In the genomic region with DNA sequence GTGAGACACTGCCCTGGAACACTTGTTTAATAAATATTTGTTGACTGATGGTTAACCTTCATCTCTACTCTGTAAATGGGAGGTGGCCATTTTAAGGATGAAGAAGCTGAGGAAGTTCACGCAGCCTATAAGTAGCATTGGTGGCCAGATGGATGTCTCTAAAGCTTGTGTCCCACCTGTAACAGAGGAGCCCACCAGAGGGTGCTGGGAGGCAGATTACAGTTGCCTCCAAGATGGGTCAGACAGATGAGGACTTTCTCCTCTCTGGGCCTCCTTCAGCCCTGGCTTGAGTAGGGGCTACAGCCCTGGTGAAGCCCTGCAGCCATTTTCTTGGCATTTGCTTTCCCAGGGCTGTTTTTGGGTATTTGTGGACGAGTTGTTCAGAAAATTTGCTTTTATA, we compare ENCODE assay signal across 23 cellular contexts. TPM values are rescaled to one million over a fixed set of nuclear protein-coding genes. Genes with fewer than 3 reads are reported as not detected.
DNase-seq lines count a peak whose midpoint lies in the region; TF ChIP-seq lines count a peak whose summit lies in the region.
"Had no signal": no experiment of that assay in that cellular context is flagged by ENCODE, and none has a peak within 500 bp of the region (broad histone marks: within the 10 kb centered on the region; RNA-seq: fewer than 3 reads in every experiment).

No MANE protein-coding gene starts in this region.

- peaks cover 6 to 97% (median 49%) of the 10 kb centered on the region in 6 donors for H3K36me3 ChIP-seq in spleen

- no peaks in the 10 kb centered on the region for H3K9me3 Mint-ChIP-seq in activated T-helper 2 cell treated with anti-CD3 and anti-CD28 coated beads, Interferon-gamma antibody, Interleukin-2, Interleukin-4, amounts not matched to agents 10 μg/mL and 5 μg/mL and 100 μg/mL, durations not matched to agents 14 hours and 24 hours and 36 hours
- H3K9me3 Mint-ChIP-seq in type B pancreatic cell = no peaks in the 10 kb centered on the region
- H3K9me3 Mint-ChIP-seq: activated CD4-positive, alpha-beta memory T cell treated with anti-CD3 and anti-CD28 coated beads for 36 hours had no signal

- H3K9me3 ChIP-seq in spleen = no peaks in the 10 kb centered on the region
- H3K9me3 ChIP-seq: adrenal gland, SK-N-SH, stomach, transverse colon had no signal

- in situ Hi-C loops in astrocyte of the cerebellum (cut with HindIII; ENCODE audit: low sequenced_read_pairs) = no loop called here

- H3K27me3 ChIP-seq in spleen (replicated peaks in 1 of 7) = no peaks in the 10 kb centered on the region
- H3K27me3 ChIP-seq: adrenal gland, transverse colon had no signal

- H3K27ac Mint-ChIP-seq in activated T-helper 2 cell treated with anti-CD3 and anti-CD28 coated beads, Interferon-gamma antibody, Interleukin-2, Interleukin-4, amounts not matched to agents 10 μg/mL and 5 μg/mL and 100 μg/mL, durations not matched to agents 14 hours and 24 hours and 36 hours = no peak overlapping the region
- H3K27ac Mint-ChIP-seq in type B pancreatic cell = no peak overlapping the region
- H3K27ac Mint-ChIP-seq: activated CD4-positive, alpha-beta memory T cell treated with anti-CD3 and anti-CD28 coated beads for 36 hours had no signal

- peak; percentile 31 for DNase-seq in DMS 273 (lab: John Stamatoyannopoulos, UW; ENCODE audit: unreplicated experiment)
- no peak for DNase-seq in DMS 273 treated with DMSO at 0.1 percent for 48 hours (lab: John Stamatoyannopoulos, UW)
- peak; percentile 47 for DNase-seq in NAMALWA (ENCODE audit: low spot score)
- no peak for DNase-seq in astrocyte of the cerebellum (ENCODE audit: low read depth)
- peak; percentile 37 for DNase-seq in spleen
- DNase-seq in T-helper 9 cell = no peak
- no peak for DNase-seq in activated T-helper 2 cell treated with anti-CD3 and anti-CD28 coated beads, Interferon-gamma antibody, Interleukin-2, Interleukin-4, amounts not matched to agents 10 μg/mL and 5 μg/mL and 100 μg/mL, durations not matched to agents 14 hours and 24 hours and 36 hours (ENCODE audit: low spot score)
- DNase-seq in type B pancreatic cell (ENCODE audit: extremely low spot score, unreplicated experiment) = no peak
- DNase-seq: activated CD4-positive, alpha-beta memory T cell treated with anti-CD3 and anti-CD28 coated beads for 36 hours; activated naive CD4-positive, alpha-beta T cell; activated T-cell treated with anti-CD3 and anti-CD28 coated beads, Interleukin-2, amount 50 U/mL, for 1 hour; adrenal gland; AML-193; mammary epithelial cell; NCI-H1417; NCI-H2107; NCI-H510A; retina; SK-N-SH; stimulated activated CD4-positive, alpha-beta T cell treated with anti-CD3 and anti-CD28 coated beads, Interleukin-4, amount 100 ng/mL, for 1 hour; stomach; transverse colon had no signal

- TF ChIP-seq CTCF in astrocyte of the cerebellum (IDR thresholded peaks at IDR 0.05; ENCODE audit: low read depth, low read length, missing control alignments) (peak; percentile 13), spleen (IDR thresholded peaks at IDR 0.05 in 8 of 11, conservative IDR thresholded peaks at IDR 0.05 in 3 of 11) (no peak), type B pancreatic cell (conservative IDR thresholded peaks at IDR 0.05) (no peak)

- H3K27me3 Mint-ChIP-seq in activated T-helper 2 cell treated with anti-CD3 and anti-CD28 coated beads, Interferon-gamma antibody, Interleukin-2, Interleukin-4, amounts not matched to agents 10 μg/mL and 5 μg/mL and 100 μg/mL, durations not matched to agents 14 hours and 24 hours and 36 hours (ENCODE audit: low read depth) = no peaks in the 10 kb centered on the region
- no peaks in the 10 kb centered on the region for H3K27me3 Mint-ChIP-seq in type B pancreatic cell
- H3K27me3 Mint-ChIP-seq: activated CD4-positive, alpha-beta memory T cell treated with anti-CD3 and anti-CD28 coated beads for 36 hours had no signal

- no peak for TF ChIP-seq POLR2A in spleen (IDR thresholded peaks at IDR 0.05)

- H3K4me3 Mint-ChIP-seq in activated T-helper 2 cell treated with anti-CD3 and anti-CD28 coated beads, Interferon-gamma antibody, Interleukin-2, Interleukin-4, amounts not matched to agents 10 μg/mL and 5 μg/mL and 100 μg/mL, durations not matched to agents 14 hours and 24 hours and 36 hours (ENCODE audit: low read depth) = no peak overlapping the region
- no peak overlapping the region for H3K4me3 Mint-ChIP-seq in type B pancreatic cell
- H3K4me3 Mint-ChIP-seq: activated CD4-positive, alpha-beta memory T cell treated with anti-CD3 and anti-CD28 coated beads for 36 hours had no signal

- 88 to 100% (median 90%) methylated on average over 2 of the region's 2 CpGs for WGBS in spleen, 5 donors

- no peak overlapping the region for H3K27ac ChIP-seq in spleen
- H3K27ac ChIP-seq: 22Rv1, adrenal gland, stomach, transverse colon had no signal

- H3K36me3 Mint-ChIP-seq in activated T-helper 2 cell treated with anti-CD3 and anti-CD28 coated beads, Interferon-gamma antibody, Interleukin-2, Interleukin-4, amounts not matched to agents 10 μg/mL and 5 μg/mL and 100 μg/mL, durations not matched to agents 14 hours and 24 hours and 36 hours (ENCODE audit: low read depth) = peaks cover 65% of the 10 kb centered on the region
- peaks cover 7% of the 10 kb centered on the region for H3K36me3 Mint-ChIP-seq in type B pancreatic cell

- intact Hi-C loops in spleen (cut with DNase I; ENCODE audit: low total_unique reads) = no loop called here
- intact Hi-C loops in activated T-helper 2 cell treated with anti-CD3 and anti-CD28 coated beads, Interferon-gamma antibody, Interleukin-2, Interleukin-4, amounts not matched to agents 10 μg/mL and 5 μg/mL and 100 μg/mL, durations not matched to agents 14 hours and 24 hours and 36 hours (cut with micrococcal nuclease) = no loop called here

- H3K4me1 ChIP-seq in spleen = peaks cover 0 to 27% (median under 1%) of the 10 kb centered on the region in 6 donors

- no peak overlapping the region for H3K4me3 ChIP-seq in astrocyte of the cerebellum (ENCODE audit: low read depth, low read length)
- H3K4me3 ChIP-seq in spleen = no peak overlapping the region
- H3K4me3 ChIP-seq: adrenal gland, stomach, transverse colon had no signal

- peaks cover 7% of the 10 kb centered on the region for H3K4me1 Mint-ChIP-seq in activated T-helper 2 cell treated with anti-CD3 and anti-CD28 coated beads, Interferon-gamma antibody, Interleukin-2, Interleukin-4, amounts not matched to agents 10 μg/mL and 5 μg/mL and 100 μg/mL, durations not matched to agents 14 hours and 24 hours and 36 hours (ENCODE audit: low read depth)
- peaks cover under 1% of the 10 kb centered on the region for H3K4me1 Mint-ChIP-seq in type B pancreatic cell (ENCODE audit: unreplicated experiment)

RNA-seq across cellular contexts. Expression of gene TTC7A, which starts 19.6 kb away (rescaled TPM):
- total RNA-seq in spleen (10 to 100 TPM; 40.3 to 59.0 (median 47.6) TPM), type B pancreatic cell (ENCODE audit: low replicate concordance) (15.9 and 19.8 TPM in 2 replicates)
- 10 to 100 TPM; 13.6 to 37.6 (median 17.7) TPM for polyA plus RNA-seq in spleen
- total RNA-seq in activated T-helper 2 cell treated with anti-CD3 and anti-CD28 coated beads, Interferon-gamma antibody, Interleukin-2, Interleukin-4, amounts not matched to agents 10 μg/mL and 5 μg/mL and 100 μg/mL, durations not matched to agents 14 hours and 24 hours and 36 hours = 75.2 and 75.5 TPM in 2 replicates

RNA-seq across cellular contexts. Expression of gene MCFD2, which starts 45.0 kb away (rescaled TPM):
- 100 to 1,000 TPM in 1 of 7 donors, 10 to 100 TPM in 6; 53.4 to 112 (median 70.9) TPM for total RNA-seq in spleen
- 10 to 100 TPM; 10.3 to 22.3 (median 14.0) TPM for polyA plus RNA-seq in spleen
- total RNA-seq in activated T-helper 2 cell treated with anti-CD3 and anti-CD28 coated beads, Interferon-gamma antibody, Interleukin-2, Interleukin-4, amounts not matched to agents 10 μg/mL and 5 μg/mL and 100 μg/mL, durations not matched to agents 14 hours and 24 hours and 36 hours = 45.2 and 46.0 TPM in 2 replicates
- 66.7 and 72.4 TPM in 2 replicates for total RNA-seq in type B pancreatic cell (ENCODE audit: low replicate concordance)

Comparison
In these comparisons a context has a peak if more than half of its experiments do, and no peak if none do; other contexts are left out.
1. DNase-seq: peak in DMS 273 (single experiment), NAMALWA (single experiment) and spleen (single experiment); none in DMS 273 treated with DMSO at 0.1 percent for 48 hours (single experiment), astrocyte of the cerebellum (single experiment), T-helper 9 cell (single experiment), activated T-helper 2 cell treated with anti-CD3 and anti-CD28 coated beads, Interferon-gamma antibody, Interleukin-2, Interleukin-4, amounts not matched to agents 10 μg/mL and 5 μg/mL and 100 μg/mL, durations not matched to agents 14 hours and 24 hours and 36 hours (single experiment) and type B pancreatic cell (single experiment).